ENCODE assay signal across 8 cellular contexts in genomic region chr20:31547017-31547675, GRCh38. TPM values are rescaled to one million over a fixed set of nuclear protein-coding genes. Genes with fewer than 3 reads are reported as not detected.
DNase-seq lines count a peak whose midpoint lies in the region; ATAC-seq and TF ChIP-seq lines count a peak whose summit lies in the region.

No MANE protein-coding gene starts in this region.

- H3F3A ChIP-seq in neural progenitor cell (ENCODE audit: low read depth) = peaks cover 14% of the 10 kb centered on the region

- H3K9me3 ChIP-seq in neural progenitor cell (ENCODE audit: low read depth) (no peaks in the 10 kb centered on the region), stomach smooth muscle (ENCODE audit: control insufficient read depth in 2 of 2, low read length in 2 of 2) (no peaks in the 10 kb centered on the region)

- H3K9ac ChIP-seq in neural progenitor cell (peak overlapping the region; percentile 71), stomach smooth muscle (ENCODE audit: low read length in 2 of 2) (peak overlapping the region; percentile 78 to 95)

- peaks cover 22% of the 10 kb centered on the region for H3K79me2 ChIP-seq in neural progenitor cell (ENCODE audit: low read depth)

- ATAC-seq in GM21381 (IDR thresholded peaks at IDR 0.05; ENCODE audit: unreplicated experiment) = peak; percentile 71

- peak overlapping the region; percentile 77 for H3K4me2 ChIP-seq in neural progenitor cell

- H3K4me1 Mint-ChIP-seq in neural progenitor cell = peaks cover 22% of the 10 kb centered on the region

- peaks cover 8% of the 10 kb centered on the region for H3K27me3 Mint-ChIP-seq in neural progenitor cell (ENCODE audit: insufficient read depth, low read depth)

- peak; percentile 14 for TF ChIP-seq CTCF in neural progenitor cell (IDR thresholded peaks at IDR 0.05)

- H3K4me1 ChIP-seq in neural progenitor cell (peaks cover 11% of the 10 kb centered on the region), stomach smooth muscle (ENCODE audit: control insufficient read depth, insufficient read depth, low read length) (peaks cover 15% of the 10 kb centered on the region)

- H2AFZ ChIP-seq in neural progenitor cell (replicated peaks) = no peak overlapping the region

- H3K36me3 ChIP-seq in neural progenitor cell (no peaks in the 10 kb centered on the region), stomach smooth muscle (ENCODE audit: control insufficient read depth in 2 of 2, insufficient read depth in 2 of 2, low read length in 2 of 2) (peaks cover 30 to 49% of the 10 kb centered on the region in 2 donors)

- H3K9me3 Mint-ChIP-seq in neural progenitor cell = no peaks in the 10 kb centered on the region

- H4K20me1 ChIP-seq in neural progenitor cell (ENCODE audit: low read depth) = no peaks in the 10 kb centered on the region

- peak overlapping the region; percentile 96 for H3K4me3 Mint-ChIP-seq in neural progenitor cell

- peak; percentile 88 for DNase-seq in D341Med (ENCODE audit: low spot score)
- DNase-seq in HuH-7.5 (ENCODE audit: low spot score) = peak; percentile 36
- DNase-seq in SHP77 (lab: John Stamatoyannopoulos, UW) = peak; percentile 67 to 69
- peak; percentile 59 for DNase-seq in activated gamma-delta T cell (lab: John Stamatoyannopoulos, UW)
- peak; percentile 79 for DNase-seq in foreskin melanocyte
- DNase-seq in neural progenitor cell (ENCODE audit: low spot score) = peak; percentile 91

- H3K4me3 ChIP-seq in neural progenitor cell (peak overlapping the region; percentile 54), stomach smooth muscle (ENCODE audit: low read length in 2 of 2) (peak overlapping the region; percentile 80 to 82)

- H3K27me3 ChIP-seq in neural progenitor cell (no peaks in the 10 kb centered on the region), stomach smooth muscle (ENCODE audit: control insufficient read depth in 1 of 2, insufficient read depth in 2 of 2, low read length in 2 of 2) (no peaks in the 10 kb centered on the region)

- peaks cover 25% of the 10 kb centered on the region for H3K36me3 Mint-ChIP-seq in neural progenitor cell

- H3K27ac Mint-ChIP-seq in neural progenitor cell = peak overlapping the region; percentile 98

- H3K27ac ChIP-seq in neural progenitor cell (peak overlapping the region; percentile 72), stomach smooth muscle (ENCODE audit: low read length) (peak overlapping the region; percentile 92)

RNA-seq across cellular contexts. Expression of gene HM13, which starts 32.9 kb away (rescaled TPM):
- total RNA-seq in neural progenitor cell (ENCODE audit: low replicate concordance) = 46.2 and 81.5 TPM in 2 replicates

RNA-seq across cellular contexts. Expression of gene ID1, which starts 57.9 kb away (rescaled TPM):
- total RNA-seq in neural progenitor cell (ENCODE audit: low replicate concordance) = 80.8 and 133 TPM in 2 replicates

Comparison
In these comparisons a context has a peak if more than half of its experiments do, and no peak if none do; other contexts are left out.
1. Peak in every context shown above with its lines: DNase-seq, ATAC-seq, H3K4me3 ChIP-seq and H3K27ac ChIP-seq.
2. DNase-seq: peak in every context shown above with its lines; median percentile 91 in neural progenitor cell; 88 in D341Med; 79 in foreskin melanocyte; 68 in SHP77; 59 in activated gamma-delta T cell; 36 in HuH-7.5.